In the genomic region with DNA sequence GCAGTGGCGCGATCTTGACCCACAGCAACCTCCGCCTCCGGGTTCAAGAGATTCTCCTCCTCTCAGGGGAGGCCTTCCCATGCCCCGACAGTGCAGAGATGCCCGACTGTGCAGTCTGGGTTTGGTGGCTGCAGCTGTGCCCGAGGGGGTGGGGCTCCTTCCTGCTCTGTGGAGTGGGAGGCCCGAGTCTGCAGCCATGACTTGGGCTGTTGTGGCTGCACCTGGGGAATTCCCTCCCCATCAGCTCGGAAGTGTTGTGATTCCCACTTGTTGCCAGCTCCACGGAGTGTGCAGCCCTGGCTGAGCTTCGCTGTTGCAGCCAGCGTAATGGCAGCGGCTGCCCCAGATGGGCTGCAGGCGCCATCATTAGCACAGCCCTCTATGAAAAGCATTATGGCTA, we compare ENCODE assay signal across 8 cellular contexts.
A peak's percentile ranks its signal among the peaks of the same experiment; 100 is the strongest.
DNase-seq lines count a peak whose midpoint lies in the region; ATAC-seq and TF ChIP-seq lines count a peak whose summit lies in the region.

No MANE protein-coding gene starts in this region.

- CTCF ChIA-PET in Panc1 (lab: Charles Lee) = interaction anchor here (0.7 kb wide), 1 partner anchor 164 kb away, joined by 6 read pairs; no protein-coding TSS in a partner anchor

- in situ Hi-C loops in Panc1 (cut with HindIII; ENCODE audit: low pct_unique_long_range_greater_than_20kb, low sequenced_read_pairs) = no loop called here

- TF ChIP-seq CTCF in Panc1 (IDR thresholded peaks at IDR 0.05) = no peak

- no peak overlapping the region for H3K9ac ChIP-seq in duodenal mucosa (ENCODE audit: low read depth in 1 of 2, low read length in 2 of 2)

- ATAC-seq in GM18868 (IDR thresholded peaks at IDR 0.05; ENCODE audit: unreplicated experiment) = peak; percentile 30
- peak; percentile 85 for ATAC-seq in Panc1
- ATAC-seq in HG02938 (IDR thresholded peaks at IDR 0.05; ENCODE audit: unreplicated experiment) = no peak

- H3K36me3 ChIP-seq in Panc1 (ENCODE audit: control insufficient read depth, insufficient read depth, low read length) (no peaks in the 10 kb centered on the region), duodenal mucosa (ENCODE audit: control insufficient read depth in 1 of 2, insufficient read depth in 2 of 2, low read length in 2 of 2) (no peaks in the 10 kb centered on the region)

- intact Hi-C loops in Panc1 (cut with micrococcal nuclease; ENCODE audit: unreplicated experiment) = no loop called here

- POLR2A ChIA-PET in Panc1 (lab: Charles Lee) = interaction anchor here (0.5 kb wide), 1 partner anchor 9 kb away, joined by 7 read pairs; no protein-coding TSS in a partner anchor

- peak overlapping the region; percentile 67; the same call in 1 of the 2 replicates for H3K27ac ChIP-seq in Panc1 (ENCODE audit: low read length)
- H3K27ac ChIP-seq in duodenal mucosa (ENCODE audit: low read depth, low read length) = peak overlapping the region; percentile 54

- H3K9me3 ChIP-seq in Panc1 (ENCODE audit: control insufficient read depth, insufficient read depth, low read depth, low read length) = no peaks in the 10 kb centered on the region
- no peaks in the 10 kb centered on the region for H3K9me3 ChIP-seq in duodenal mucosa (ENCODE audit: control insufficient read depth in 1 of 2, low read length in 2 of 2)

- DNase-seq in Panc1 (ENCODE audit: low read depth, low spot score) (no peak), Ammon's horn (ENCODE audit: low spot score) (no peak), DMS 273 (lab: John Stamatoyannopoulos, UW; ENCODE audit: unreplicated experiment) (no peak), HPDE6-E6E7 (ENCODE audit: extremely low spot score) (no peak)
- DNase-seq in stimulated activated CD4-positive, alpha-beta T cell treated with anti-CD3 and anti-CD28 coated beads, Interleukin-12 subunit alpha, Interleukin-12 subunit beta, amount 100 ng/mL, for 48 hours (ENCODE audit: low read depth in 2 of 3, low spot score in 1 of 3) = peak; percentile 11 to 61 (median 20)

- H3K4me3 ChIP-seq in Panc1 (ENCODE audit: low read depth in 2 of 2, low read length in 2 of 2) (peak overlapping the region; percentile 33 to 69), duodenal mucosa (ENCODE audit: low read depth in 1 of 2, low read length in 2 of 2) (peak overlapping the region; percentile 64 to 65)

- H3K27me3 ChIP-seq in Panc1 (ENCODE audit: control insufficient read depth, insufficient read depth, low read length) (no peaks in the 10 kb centered on the region), duodenal mucosa (ENCODE audit: control insufficient read depth in 1 of 2, insufficient read depth in 2 of 2, low read length in 2 of 2) (no peaks in the 10 kb centered on the region)

- no TSS peak for BruUV-seq in Panc1 (replicated peaks; lab: Mats Ljungman, UMichigan)

- H3K4me1 ChIP-seq in Panc1 (ENCODE audit: control insufficient read depth, insufficient read depth, low read length) (peaks cover 9% of the 10 kb centered on the region; the same call in 1 of the 2 replicates), duodenal mucosa (ENCODE audit: control insufficient read depth in 1 of 2, insufficient read depth in 2 of 2, low read length in 2 of 2) (peaks cover 7 to 9% of the 10 kb centered on the region in 2 donors)

Comparison
In these comparisons a context has a peak if more than half of its experiments do, and no peak if none do; other contexts are left out.
1. DNase-seq: peak in stimulated activated CD4-positive, alpha-beta T cell treated with anti-CD3 and anti-CD28 coated beads, Interleukin-12 subunit alpha, Interleukin-12 subunit beta, amount 100 ng/mL, for 48 hours (3 of 3); none in Panc1 (single experiment), Ammon's horn (single experiment), DMS 273 (single experiment) and HPDE6-E6E7 (single experiment).